In genomic region chr5:73280821-73281746, GRCh38 we compare ENCODE assay signal across 8 cellular contexts.
DNase-seq lines count a peak whose midpoint lies in the region; ATAC-seq, FAIRE-seq and TF ChIP-seq lines count a peak whose summit lies in the region.

No MANE protein-coding gene starts in this region.

- peak overlapping the region; percentile 42 for H3K4me2 ChIP-seq in PC-9

- DNase-seq in cardiac muscle cell (ENCODE audit: low read depth in 1 of 2, low spot score in 1 of 2): peak; percentile 23 to 74
- DNase-seq in cardiac septum (ENCODE audit: low spot score): no peak
- DNase-seq in PC-9: peak; percentile 41 to 79
- peak; percentile 32 for DNase-seq in fibroblast of the conjunctiva (ENCODE audit: low read depth)
- DNase-seq in urothelium cell line (ENCODE audit: low spot score): peak; percentile 46
- DNase-seq in activated CD4-positive, alpha-beta T cell treated with anti-CD3 and anti-CD28 coated beads, Interleukin-2, amount 10 ng/mL, durations not matched to agents 24 days and 14 days: no peak
- DNase-seq in activated CD4-positive, CD25-positive, alpha-beta regulatory T cell (lab: John Stamatoyannopoulos, UW): no peak
- no peak for DNase-seq in activated CD8-positive, alpha-beta T cell treated with anti-CD3 and anti-CD28 coated beads, Interleukin-2, amount 10 ng/mL, durations not matched to agents 7 days and 5 days

- H3K4me1 Mint-ChIP-seq in activated CD4-positive, alpha-beta T cell treated with anti-CD3 and anti-CD28 coated beads, Interleukin-2, amount 10 ng/mL, durations not matched to agents 24 days and 14 days: no peaks in the 10 kb centered on the region
- no peaks in the 10 kb centered on the region for H3K4me1 Mint-ChIP-seq in activated CD8-positive, alpha-beta T cell treated with anti-CD3 and anti-CD28 coated beads, Interleukin-2, amount 10 ng/mL, durations not matched to agents 7 days and 5 days (ENCODE audit: low read depth)

- POLR2A ChIA-PET in PC-9 (lab: Charles Lee; ENCODE audit: unreplicated experiment): interaction anchor here (0.6 kb wide), 1 partner anchor 52 kb away, joined by 3 read pairs; no protein-coding TSS in a partner anchor
- POLR2A ChIA-PET in activated CD8-positive, alpha-beta T cell treated with anti-CD3 and anti-CD28 coated beads, Interleukin-2, amount 10 ng/mL, durations not matched to agents 7 days and 5 days (lab: Charles Lee): no interaction called here

- no TSS peak for BruUV-seq in PC-9 (replicated peaks; lab: Mats Ljungman, UMichigan)

- H3K27me3 ChIP-seq in cardiac muscle cell: no peaks in the 10 kb centered on the region
- H3K27me3 ChIP-seq in PC-9 (ENCODE audit: insufficient read depth, low read depth): no peaks in the 10 kb centered on the region

- H3K79me2 ChIP-seq in PC-9 (ENCODE audit: low read depth): no peaks in the 10 kb centered on the region

- H3F3A ChIP-seq in PC-9 (ENCODE audit: insufficient read depth, low read depth): no peaks in the 10 kb centered on the region

- intact Hi-C loops in cardiac septum (cut with DNase I) (no loop called here), PC-9 (cut with micrococcal nuclease; ENCODE audit: unreplicated experiment) (loop anchor here (2.0 kb wide), 1 partner anchor 52 kb away; no protein-coding TSS in a partner anchor)
- intact Hi-C loops in activated CD4-positive, alpha-beta T cell treated with anti-CD3 and anti-CD28 coated beads, Interleukin-2, amount 10 ng/mL, durations not matched to agents 24 days and 14 days (cut with micrococcal nuclease): no loop called here

- FAIRE-seq in urothelium cell line (lab: Jason Lieb, UNC): no peak

- H3K4me3 ChIP-seq in cardiac muscle cell (no peak overlapping the region), PC-9 (no peak overlapping the region)

- H3K36me3 ChIP-seq in cardiac muscle cell: no peaks in the 10 kb centered on the region
- no peaks in the 10 kb centered on the region for H3K36me3 ChIP-seq in PC-9 (ENCODE audit: low read depth)

- no peaks in the 10 kb centered on the region for H3K36me3 Mint-ChIP-seq in activated CD4-positive, alpha-beta T cell treated with anti-CD3 and anti-CD28 coated beads, Interleukin-2, amount 10 ng/mL, durations not matched to agents 24 days and 14 days (ENCODE audit: low read depth)
- H3K36me3 Mint-ChIP-seq in activated CD8-positive, alpha-beta T cell treated with anti-CD3 and anti-CD28 coated beads, Interleukin-2, amount 10 ng/mL, durations not matched to agents 7 days and 5 days (ENCODE audit: low read depth): no peaks in the 10 kb centered on the region

- H4K20me1 ChIP-seq in PC-9 (ENCODE audit: insufficient read depth): no peaks in the 10 kb centered on the region

- H3K4me1 ChIP-seq in cardiac muscle cell (ENCODE audit: low read depth) (no peaks in the 10 kb centered on the region), PC-9 (replicated peaks; ENCODE audit: insufficient read depth) (peaks cover 29% of the 10 kb centered on the region)

- H3K27ac ChIP-seq in cardiac muscle cell: no peak overlapping the region
- H3K27ac ChIP-seq in PC-9: no peak overlapping the region

- no peaks in the 10 kb centered on the region for H3K9me3 Mint-ChIP-seq in activated CD4-positive, alpha-beta T cell treated with anti-CD3 and anti-CD28 coated beads, Interleukin-2, amount 10 ng/mL, durations not matched to agents 24 days and 14 days
- no peaks in the 10 kb centered on the region for H3K9me3 Mint-ChIP-seq in activated CD8-positive, alpha-beta T cell treated with anti-CD3 and anti-CD28 coated beads, Interleukin-2, amount 10 ng/mL, durations not matched to agents 7 days and 5 days (ENCODE audit: insufficient read depth)

- ATAC-seq in activated CD8-positive, alpha-beta T cell treated with anti-CD3 and anti-CD28 coated beads, Interleukin-2, amount 10 ng/mL, durations not matched to agents 7 days and 5 days: no peak

- H3K27me3 Mint-ChIP-seq in activated CD4-positive, alpha-beta T cell treated with anti-CD3 and anti-CD28 coated beads, Interleukin-2, amount 10 ng/mL, durations not matched to agents 24 days and 14 days: peaks cover 27% of the 10 kb centered on the region
- H3K27me3 Mint-ChIP-seq in activated CD8-positive, alpha-beta T cell treated with anti-CD3 and anti-CD28 coated beads, Interleukin-2, amount 10 ng/mL, durations not matched to agents 7 days and 5 days (ENCODE audit: low read depth): peaks cover 31% of the 10 kb centered on the region

- TF ChIP-seq CTCF in cardiac muscle cell (IDR thresholded peaks at IDR 0.05; ENCODE audit: low read depth, low read length) (no peak), PC-9 (conservative IDR thresholded peaks at IDR 0.05) (no peak)

- CTCF ChIA-PET in PC-9 (lab: Charles Lee): interaction anchor here (0.9 kb wide), 1 partner anchor 65 kb away, joined by 3 read pairs; no protein-coding TSS in a partner anchor
- CTCF ChIA-PET in activated CD8-positive, alpha-beta T cell treated with anti-CD3 and anti-CD28 coated beads, Interleukin-2, amount 10 ng/mL, durations not matched to agents 7 days and 5 days (lab: Charles Lee): no interaction called here

- H2AFZ ChIP-seq in PC-9: no peak overlapping the region

- H3K27ac Mint-ChIP-seq in activated CD4-positive, alpha-beta T cell treated with anti-CD3 and anti-CD28 coated beads, Interleukin-2, amount 10 ng/mL, durations not matched to agents 24 days and 14 days: no peak overlapping the region
- H3K27ac Mint-ChIP-seq in activated CD8-positive, alpha-beta T cell treated with anti-CD3 and anti-CD28 coated beads, Interleukin-2, amount 10 ng/mL, durations not matched to agents 7 days and 5 days: no peak overlapping the region

- no peaks in the 10 kb centered on the region for H3K9me2 ChIP-seq in PC-9 (ENCODE audit: insufficient read depth)

- H3K4me3 Mint-ChIP-seq in activated CD4-positive, alpha-beta T cell treated with anti-CD3 and anti-CD28 coated beads, Interleukin-2, amount 10 ng/mL, durations not matched to agents 24 days and 14 days: no peak overlapping the region
- no peak overlapping the region for H3K4me3 Mint-ChIP-seq in activated CD8-positive, alpha-beta T cell treated with anti-CD3 and anti-CD28 coated beads, Interleukin-2, amount 10 ng/mL, durations not matched to agents 7 days and 5 days

- H3K9me3 ChIP-seq in cardiac muscle cell (ENCODE audit: low read depth) (no peaks in the 10 kb centered on the region), PC-9 (ENCODE audit: insufficient read depth, low read depth) (no peaks in the 10 kb centered on the region)

Comparison
In these comparisons a context has a peak if more than half of its experiments do, and no peak if none do; other contexts are left out.
1. DNase-seq: peak in cardiac muscle cell (2 of 2), PC-9 (2 of 2), fibroblast of the conjunctiva (single experiment) and urothelium cell line (single experiment); none in cardiac septum (single experiment), activated CD4-positive, alpha-beta T cell treated with anti-CD3 and anti-CD28 coated beads, Interleukin-2, amount 10 ng/mL, durations not matched to agents 24 days and 14 days (single experiment), activated CD4-positive, CD25-positive, alpha-beta regulatory T cell (0 of 4) and activated CD8-positive, alpha-beta T cell treated with anti-CD3 and anti-CD28 coated beads, Interleukin-2, amount 10 ng/mL, durations not matched to agents 7 days and 5 days (single experiment).